24 cellular contexts compared by ENCODE assay signal in the genomic region with DNA sequence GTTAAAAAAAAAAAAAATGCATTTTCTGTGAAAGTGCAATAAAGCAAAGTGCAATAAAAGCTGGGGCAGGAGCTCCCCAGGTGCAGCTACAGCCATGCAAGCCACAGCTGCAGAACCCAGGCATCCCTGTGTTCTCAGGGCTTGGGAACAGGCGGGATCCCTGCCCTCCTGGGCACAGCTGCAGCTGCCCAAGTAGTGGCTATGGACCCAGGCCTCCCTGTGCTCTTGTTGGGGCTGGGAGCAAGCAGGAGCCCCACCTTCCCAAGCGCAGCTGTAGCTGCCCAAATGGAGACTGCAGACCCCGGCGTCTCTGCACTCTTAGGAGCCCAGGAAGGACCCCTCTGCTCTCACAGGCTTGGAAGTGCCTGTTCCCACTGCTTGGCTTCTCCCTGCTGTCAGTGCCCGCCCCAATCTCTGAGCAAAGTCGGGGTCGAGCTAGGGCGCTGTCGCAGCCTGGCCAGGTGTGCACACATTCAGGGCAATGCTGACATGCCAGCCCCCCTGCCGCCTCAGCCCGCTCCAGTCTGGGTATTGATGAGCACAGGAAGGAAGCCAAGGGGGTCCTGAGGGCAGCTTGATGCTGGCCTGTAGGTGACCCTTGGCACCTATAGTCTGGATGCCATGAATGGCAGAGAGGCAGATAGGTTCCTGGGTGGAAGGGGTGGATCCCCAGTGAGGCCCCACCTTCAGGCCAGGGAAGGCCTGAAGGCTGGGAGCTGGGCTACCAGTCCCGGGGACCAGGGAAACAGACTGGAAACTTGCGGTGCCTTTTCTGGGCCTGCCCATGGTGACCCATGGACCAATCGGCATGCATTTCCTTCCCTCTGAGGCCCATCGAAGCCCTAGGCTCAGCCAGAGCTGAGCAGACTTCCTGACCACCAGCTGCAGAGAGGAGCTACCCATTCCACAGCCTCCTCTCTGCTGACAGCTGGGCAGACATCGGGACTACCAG.
"Had no signal": no experiment of that assay in that cellular context is flagged by ENCODE, and none has a peak within 500 bp of the region (broad histone marks: within the 10 kb centered on the region; RNA-seq: fewer than 3 reads in every experiment).

No MANE protein-coding gene starts in this region.

- H3K36me3 ChIP-seq: heart right ventricle, left ventricle myocardium inferior, neural progenitor cell, ovary, right atrium auricular region, right lobe of liver, suprapubic skin, thoracic aorta, tibial artery, uterus had no signal

- H3K36me3 Mint-ChIP-seq: mesothelial cell of epicardium; naive thymus-derived CD4-positive, alpha-beta T cell; neural progenitor cell had no signal

- ATAC-seq: heart right ventricle; naive thymus-derived CD4-positive, alpha-beta T cell; right lobe of liver had no signal

- H3K9me3 ChIP-seq: left ventricle myocardium inferior, ovary, right lobe of liver, suprapubic skin, thoracic aorta, uterus had no signal

- H3K27ac Mint-ChIP-seq: mesothelial cell of epicardium; naive thymus-derived CD4-positive, alpha-beta T cell; nephron progenitor cell; neural progenitor cell; progenitor cell of endocrine pancreas; stimulated activated naive CD8-positive, alpha-beta T cell treated with anti-CD3 and anti-CD28 coated beads, Interleukin-15, Interleukin-2, amounts not matched to agents 100 ng/mL and 50 ng/mL, for 24 hours had no signal

- H3K27me3 ChIP-seq: ovary had no signal

- H3K27ac ChIP-seq: heart right ventricle, hepatocyte, left ventricle myocardium inferior, neural progenitor cell, ovary, right atrium auricular region, right lobe of liver, suprapubic skin, thoracic aorta, tibial artery, uterus had no signal

- DNase-seq: heart right ventricle; islet precursor cell; left ventricle myocardium inferior; mesendoderm; naive thymus-derived CD4-positive, alpha-beta T cell; nephron progenitor cell; ovary; right lobe of liver; stimulated activated CD4-positive, alpha-beta T cell treated with anti-CD3 and anti-CD28 coated beads, Interleukin-1b, Interleukin-23, amount 100 ng/mL, for 48 hours; stimulated activated CD4-positive, alpha-beta T cell treated with anti-CD3 and anti-CD28 coated beads, Interleukin-2, amount 100 ng/mL, for 48 hours; stimulated activated naive CD4-positive, alpha-beta T cell; tibial artery; trophoblast cell; uterus had no signal

- H3K4me3 Mint-ChIP-seq: mesothelial cell of epicardium; naive thymus-derived CD4-positive, alpha-beta T cell; nephron progenitor cell; neural progenitor cell; stimulated activated naive CD8-positive, alpha-beta T cell treated with anti-CD3 and anti-CD28 coated beads, Interleukin-15, Interleukin-2, amounts not matched to agents 100 ng/mL and 50 ng/mL, for 24 hours had no signal

- H3K9me3 Mint-ChIP-seq: stimulated activated naive CD8-positive, alpha-beta T cell treated with anti-CD3 and anti-CD28 coated beads, Interleukin-15, Interleukin-2, amounts not matched to agents 100 ng/mL and 50 ng/mL, for 24 hours had no signal

- H3K4me3 ChIP-seq: heart right ventricle, hepatocyte, left ventricle myocardium inferior, lung, neural progenitor cell, ovary, right atrium auricular region, right lobe of liver, smooth muscle cell, suprapubic skin, thoracic aorta, tibial artery, uterus had no signal

- H3K4me1 ChIP-seq: right lobe of liver, uterus had no signal
